Comparison of ENCODE assay signal across 22 cellular contexts in genomic region chr4:147639388-147639787, GRCh38. TPM values are rescaled to one million over a fixed set of nuclear protein-coding genes. Genes with fewer than 3 reads are reported as not detected.
DNase-seq lines count a peak whose midpoint lies in the region; ATAC-seq and TF ChIP-seq lines count a peak whose summit lies in the region.
"Had no signal": no experiment of that assay in that cellular context is flagged by ENCODE, and none has a peak within 500 bp of the region (broad histone marks: within the 10 kb centered on the region; RNA-seq: fewer than 3 reads in every experiment).

No MANE protein-coding gene starts in this region.

- H3K4me3 Mint-ChIP-seq in activated naive CD8-positive, alpha-beta T cell, result peak overlapping the region; percentile 38
- H3K4me3 Mint-ChIP-seq in WTC11, result no peak overlapping the region
- H3K4me3 Mint-ChIP-seq: activated naive CD4-positive, alpha-beta T cell treated with anti-CD3 and anti-CD28 coated beads for 36 hours had no signal

- H3K9me3 Mint-ChIP-seq in activated naive CD8-positive, alpha-beta T cell (ENCODE audit: low read depth), result no peaks in the 10 kb centered on the region
- no peaks in the 10 kb centered on the region for H3K9me3 Mint-ChIP-seq in WTC11

- no peak for TF ChIP-seq CTCF in fibroblast of villous mesenchyme (IDR thresholded peaks at IDR 0.05; ENCODE audit: insufficient read depth, low read depth, low read length)
- no peak for TF ChIP-seq CTCF in WTC11 (IDR thresholded peaks at IDR 0.05)

- peak overlapping the region; percentile 46 for H3K27ac Mint-ChIP-seq in activated naive CD8-positive, alpha-beta T cell
- no peak overlapping the region; the same call in 1 of the 2 replicates for H3K27ac Mint-ChIP-seq in WTC11

- ATAC-seq in GM18858 (IDR thresholded peaks at IDR 0.05; ENCODE audit: unreplicated experiment), result no peak
- no peak for ATAC-seq in HG03159 (IDR thresholded peaks at IDR 0.05; ENCODE audit: unreplicated experiment)
- ATAC-seq in WTC11, result no peak
- ATAC-seq: gastroesophageal sphincter, left colon, Right ventricle myocardium inferior had no signal

- peaks cover 49% of the 10 kb centered on the region for H3K36me3 Mint-ChIP-seq in activated naive CD8-positive, alpha-beta T cell
- peaks cover 38% of the 10 kb centered on the region for H3K36me3 Mint-ChIP-seq in WTC11

- H3K4me1 Mint-ChIP-seq in activated naive CD8-positive, alpha-beta T cell (ENCODE audit: low read depth), result peaks cover 20% of the 10 kb centered on the region
- peaks cover 26% of the 10 kb centered on the region for H3K4me1 Mint-ChIP-seq in WTC11

- CTCF ChIA-PET in WTC11 (lab: Charles Lee), result interaction anchor here (0.6 to 3.9 kb wide), 2 partner anchors 91 to 227 kb away, joined by 3 to 21 read pairs; no protein-coding TSS in a partner anchor

- H3K27me3 Mint-ChIP-seq in activated naive CD8-positive, alpha-beta T cell, result no peaks in the 10 kb centered on the region
- no peaks in the 10 kb centered on the region for H3K27me3 Mint-ChIP-seq in WTC11 (ENCODE audit: low read depth)

- no peak overlapping the region for H3K4me3 ChIP-seq in fibroblast of villous mesenchyme (ENCODE audit: low read depth, low read length)
- H3K4me3 ChIP-seq: colonic mucosa, gastroesophageal sphincter, smooth muscle cell had no signal

- DNase-seq in AG08395 (ENCODE audit: low spot score), result peak; percentile 3
- peak; percentile 22 for DNase-seq in GM03348 (ENCODE audit: low spot score)
- DNase-seq in fibroblast of villous mesenchyme (ENCODE audit: low read depth), result peak; percentile 42
- no peak for DNase-seq in KG1 (lab: John Stamatoyannopoulos, UW)
- no peak for DNase-seq in WTC11 (ENCODE audit: low spot score)
- DNase-seq: activated CD4-positive, alpha-beta T cell treated with anti-CD3 and anti-CD28 coated beads, Interleukin-2, amount 50 U/mL, for 4 hours; activated naive CD4-positive, alpha-beta T cell treated with anti-CD3 and anti-CD28 coated beads for 36 hours; activated T-cell treated with anti-CD3 and anti-CD28 coated beads for 4 hours; colonic mucosa; DND-41; Karpas-422; left colon; NCI-H1048; NCI-H2029 treated with DMSO at 0.1 percent for 48 hours; NCI-H524; stimulated activated CD4-positive, alpha-beta T cell treated with anti-CD3 and anti-CD28 coated beads, Interleukin-4, amount 100 ng/mL, for 4 hours had no signal

- POLR2A ChIA-PET in WTC11 (lab: Charles Lee), result no interaction called here

TF ChIP-seq in WTC11, 78 proteins besides CTCF, POLR2A, EP300 and RAD21:
- no peak for TF ChIP-seq FOXK1 (CRISPR knock-in tag; IDR thresholded peaks at IDR 0.05)
- no peak for TF ChIP-seq FOXP1 (CRISPR knock-in tag; IDR thresholded peaks at IDR 0.05; ENCODE audit: borderline replicate concordance)
- TF ChIP-seq, protein P1, sequence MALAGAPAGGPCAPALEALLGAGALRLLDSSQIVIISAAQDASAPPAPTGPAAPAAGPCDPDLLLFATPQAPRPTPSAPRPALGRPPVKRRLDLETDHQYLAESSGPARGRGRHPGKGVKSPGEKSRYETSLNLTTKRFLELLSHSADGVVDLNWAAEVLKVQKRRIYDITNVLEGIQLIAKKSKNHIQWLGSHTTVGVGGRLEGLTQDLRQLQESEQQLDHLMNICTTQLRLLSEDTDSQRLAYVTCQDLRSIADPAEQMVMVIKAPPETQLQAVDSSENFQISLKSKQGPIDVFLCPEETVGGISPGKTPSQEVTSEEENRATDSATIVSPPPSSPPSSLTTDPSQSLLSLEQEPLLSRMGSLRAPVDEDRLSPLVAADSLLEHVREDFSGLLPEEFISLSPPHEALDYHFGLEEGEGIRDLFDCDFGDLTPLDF (CRISPR knock-in tag; IDR thresholded peaks at IDR 0.05), result no peak
- TF ChIP-seq, protein P2, sequence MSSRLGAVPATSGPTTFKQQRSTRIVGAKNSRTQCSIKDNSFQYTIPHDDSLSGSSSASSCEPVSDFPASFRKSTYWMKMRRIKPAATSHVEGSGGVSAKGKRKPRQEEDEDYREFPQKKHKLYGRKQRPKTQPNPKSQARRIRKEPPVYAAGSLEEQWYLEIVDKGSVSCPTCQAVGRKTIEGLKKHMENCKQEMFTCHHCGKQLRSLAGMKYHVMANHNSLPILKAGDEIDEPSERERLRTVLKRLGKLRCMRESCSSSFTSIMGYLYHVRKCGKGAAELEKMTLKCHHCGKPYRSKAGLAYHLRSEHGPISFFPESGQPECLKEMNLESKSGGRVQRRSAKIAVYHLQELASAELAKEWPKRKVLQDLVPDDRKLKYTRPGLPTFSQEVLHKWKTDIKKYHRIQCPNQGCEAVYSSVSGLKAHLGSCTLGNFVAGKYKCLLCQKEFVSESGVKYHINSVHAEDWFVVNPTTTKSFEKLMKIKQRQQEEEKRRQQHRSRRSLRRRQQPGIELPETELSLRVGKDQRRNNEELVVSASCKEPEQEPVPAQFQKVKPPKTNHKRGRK (CRISPR knock-in tag; IDR thresholded peaks at IDR 0.05; ENCODE audit: borderline replicate concordance), result no peak
- TF ChIP-seq NFE2L1 (CRISPR knock-in tag; IDR thresholded peaks at IDR 0.05), result no peak
- TF ChIP-seq ELF4 (CRISPR knock-in tag; IDR thresholded peaks at IDR 0.05; ENCODE audit: low read depth), result no peak
- TF ChIP-seq SP1 (CRISPR knock-in tag; conservative IDR thresholded peaks at IDR 0.05), result no peak
- no peak for TF ChIP-seq MAX (CRISPR knock-in tag; IDR thresholded peaks at IDR 0.05)
- no peak for TF ChIP-seq ZNF423 (CRISPR knock-in tag; IDR thresholded peaks at IDR 0.05)
- TF ChIP-seq, protein P3, sequence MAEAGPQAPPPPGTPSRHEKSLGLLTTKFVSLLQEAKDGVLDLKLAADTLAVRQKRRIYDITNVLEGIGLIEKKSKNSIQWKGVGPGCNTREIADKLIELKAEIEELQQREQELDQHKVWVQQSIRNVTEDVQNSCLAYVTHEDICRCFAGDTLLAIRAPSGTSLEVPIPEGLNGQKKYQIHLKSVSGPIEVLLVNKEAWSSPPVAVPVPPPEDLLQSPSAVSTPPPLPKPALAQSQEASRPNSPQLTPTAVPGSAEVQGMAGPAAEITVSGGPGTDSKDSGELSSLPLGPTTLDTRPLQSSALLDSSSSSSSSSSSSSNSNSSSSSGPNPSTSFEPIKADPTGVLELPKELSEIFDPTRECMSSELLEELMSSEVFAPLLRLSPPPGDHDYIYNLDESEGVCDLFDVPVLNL (CRISPR knock-in tag; IDR thresholded peaks at IDR 0.05; ENCODE audit: borderline replicate concordance, low read depth), result no peak
- TF ChIP-seq SMAD3 (CRISPR knock-in tag; IDR thresholded peaks at IDR 0.05; ENCODE audit: borderline replicate concordance), result no peak
- no peak for TF ChIP-seq IRF2 (CRISPR knock-in tag; IDR thresholded peaks at IDR 0.05; ENCODE audit: borderline replicate concordance, low read depth)
- no peak for TF ChIP-seq SOX15 (CRISPR knock-in tag; IDR thresholded peaks at IDR 0.05)
- TF ChIP-seq RORB (CRISPR knock-in tag; IDR thresholded peaks at IDR 0.05), result no peak

RNA-seq across cellular contexts. Expression of gene TMEM184C, which starts 22.2 kb away (rescaled TPM):
- total RNA-seq in fibroblast of villous mesenchyme (27.7 and 44.9 TPM in 2 replicates), WTC11 (2021) (42.3 to 43.7 TPM (median 43.4 TPM) in 3 replicates)

RNA-seq across cellular contexts. Expression of gene PRMT9, which starts 44.6 kb away (rescaled TPM):
- total RNA-seq in fibroblast of villous mesenchyme (11.2 and 11.3 TPM in 2 replicates), WTC11 (2021) (9.5 to 11.4 TPM (median 10.4 TPM) in 3 replicates)

Comparison
In these comparisons a context has a peak if more than half of its experiments do, and no peak if none do; other contexts are left out.
1. DNase-seq: peak in AG08395 (single experiment), GM03348 (single experiment) and fibroblast of villous mesenchyme (single experiment); none in KG1 (single experiment) and WTC11 (single experiment).